In genomic region chr1:178806665-178807300, GRCh38 we compare ENCODE assay signal across 31 cellular contexts.
"Had no signal": no experiment of that assay in that cellular context is flagged by ENCODE, and none has a peak within 500 bp of the region (broad histone marks: within the 10 kb centered on the region; RNA-seq: fewer than 3 reads in every experiment).

No MANE protein-coding gene starts in this region.

- H3K27ac Mint-ChIP-seq: immature natural killer cell; mesothelial cell of epicardium; nephron; stimulated activated effector memory CD8-positive, alpha-beta T cell treated with anti-CD3 and anti-CD28 coated beads, Interleukin-12 subunit alpha, Interleukin-12 subunit beta, amount 100 ng/mL, for 72 hours had no signal

- ATAC-seq: heart left ventricle; left colon; left lung; lower lobe of right lung; naive thymus-derived CD8-positive, alpha-beta T cell; pancreas; right cardiac atrium; stimulated activated effector memory CD8-positive, alpha-beta T cell treated with anti-CD3 and anti-CD28 coated beads, Interleukin-12 subunit alpha, Interleukin-12 subunit beta, amount 100 ng/mL, for 72 hours; stimulated activated naive CD8-positive, alpha-beta T cell treated with anti-CD3 and anti-CD28 coated beads, Interleukin-15, amount 100 ng/mL, for 72 hours had no signal

- H3K4me1 Mint-ChIP-seq: mesothelial cell of epicardium; nephron; stimulated activated effector memory CD8-positive, alpha-beta T cell treated with anti-CD3 and anti-CD28 coated beads, Interleukin-12 subunit alpha, Interleukin-12 subunit beta, amount 100 ng/mL, for 72 hours; stimulated activated naive CD8-positive, alpha-beta T cell treated with anti-CD3 and anti-CD28 coated beads, Interleukin-15, amount 100 ng/mL, for 72 hours had no signal

- H3K27ac ChIP-seq: heart left ventricle, left lung, lower lobe of right lung, pancreas, prostate gland, sigmoid colon, thyroid gland, transverse colon, upper lobe of left lung, vagina had no signal

- DNase-seq: heart left ventricle; hypothalamus; immature natural killer cell; kidney; left colon; left lung; lower lobe of right lung; mammary epithelial cell; mesendoderm; naive thymus-derived CD8-positive, alpha-beta T cell; nucleus accumbens; pancreas; posterior cingulate gyrus; retina; right cardiac atrium; sigmoid colon; stimulated activated CD4-positive, alpha-beta T cell treated with anti-CD3 and anti-CD28 coated beads, Interleukin-2, amount 100 ng/mL, for 24 hours; stimulated activated CD4-positive, alpha-beta T cell treated with anti-CD3 and anti-CD28 coated beads, Interleukin-4, amount 100 ng/mL, for 1 hour; stimulated activated naive CD4-positive, alpha-beta T cell treated with Interleukin-2 at 50 U/mL for 16 hours; stimulated activated naive CD8-positive, alpha-beta T cell treated with anti-CD3 and anti-CD28 coated beads, Interleukin-15, amount 100 ng/mL, for 72 hours; substantia nigra; thyroid gland; transverse colon; upper lobe of left lung had no signal

- H3K27me3 Mint-ChIP-seq: naive thymus-derived CD8-positive, alpha-beta T cell; stimulated activated naive CD8-positive, alpha-beta T cell treated with anti-CD3 and anti-CD28 coated beads, Interleukin-15, amount 100 ng/mL, for 72 hours had no signal

- H3K9me3 Mint-ChIP-seq: immature natural killer cell; mesothelial cell of epicardium; neural crest cell; stimulated activated effector memory CD8-positive, alpha-beta T cell treated with anti-CD3 and anti-CD28 coated beads, Interleukin-12 subunit alpha, Interleukin-12 subunit beta, amount 100 ng/mL, for 72 hours; stimulated activated naive CD8-positive, alpha-beta T cell treated with anti-CD3 and anti-CD28 coated beads, Interleukin-15, amount 100 ng/mL, for 72 hours had no signal

- H3K4me3 Mint-ChIP-seq: immature natural killer cell; mesothelial cell of epicardium; naive thymus-derived CD8-positive, alpha-beta T cell; nephron; neural crest cell; stimulated activated effector memory CD8-positive, alpha-beta T cell treated with anti-CD3 and anti-CD28 coated beads, Interleukin-12 subunit alpha, Interleukin-12 subunit beta, amount 100 ng/mL, for 72 hours; stimulated activated naive CD8-positive, alpha-beta T cell treated with anti-CD3 and anti-CD28 coated beads, Interleukin-15, amount 100 ng/mL, for 72 hours had no signal

- H3K36me3 Mint-ChIP-seq: stimulated activated effector memory CD8-positive, alpha-beta T cell treated with anti-CD3 and anti-CD28 coated beads, Interleukin-12 subunit alpha, Interleukin-12 subunit beta, amount 100 ng/mL, for 72 hours had no signal

- H3K4me3 ChIP-seq: heart left ventricle, left lung, lower lobe of right lung, pancreas, prostate gland, sigmoid colon, smooth muscle cell, thyroid gland, transverse colon, upper lobe of left lung, vagina had no signal
